ENCODE assay signal across 18 cellular contexts in genomic region chr18:54161267-54161666, GRCh38.
"Had no signal": no experiment of that assay in that cellular context is flagged by ENCODE, and none has a peak within 500 bp of the region (broad histone marks: within the 10 kb centered on the region; RNA-seq: fewer than 3 reads in every experiment).

No MANE protein-coding gene starts in this region.

- H3K9me3 ChIP-seq: left ventricle myocardium inferior, mucosa of descending colon, neutrophil, thyroid gland had no signal

- H3K4me3 Mint-ChIP-seq: activated CD8-positive, alpha-beta memory T cell treated with anti-CD3 and anti-CD28 coated beads, Interleukin-2, amount 10 ng/mL, durations not matched to agents 7 days and 5 days; effector memory CD8-positive, alpha-beta T cell; natural killer cell; stimulated activated naive B cell treated with anti-CD40 and anti-IgM and Interleukin-4, amounts not matched to agents 10 μg/mL and 1 μg/mL and 100 μg/mL, for 72 hours; T-helper 2 cell treated with Interferon-gamma antibody and Interleukin-4, amounts not matched to agents 5 μg/mL and 100 μg/mL, for 36 hours had no signal

- H3K4me1 Mint-ChIP-seq: stimulated activated naive B cell treated with anti-CD40 and anti-IgM and Interleukin-4, amounts not matched to agents 10 μg/mL and 1 μg/mL and 100 μg/mL, for 72 hours had no signal

- FAIRE-seq: keratinocyte had no signal

- H3K27me3 Mint-ChIP-seq: activated CD8-positive, alpha-beta memory T cell treated with anti-CD3 and anti-CD28 coated beads, Interleukin-2, amount 10 ng/mL, durations not matched to agents 7 days and 5 days; effector memory CD8-positive, alpha-beta T cell; stimulated activated naive B cell treated with anti-CD40 and anti-IgM and Interleukin-4, amounts not matched to agents 10 μg/mL and 1 μg/mL and 100 μg/mL, for 72 hours had no signal

- DNase-seq: activated CD4-positive, alpha-beta T cell treated with anti-CD3 and anti-CD28 coated beads, Interleukin-2, amount 50 U/mL, for 4 hours; activated CD8-positive, alpha-beta memory T cell treated with anti-CD3 and anti-CD28 coated beads, Interleukin-2, amount 10 ng/mL, durations not matched to agents 7 days and 5 days; activated gamma-delta T cell; activated T-cell treated with anti-CD3 and anti-CD28 coated beads, Interleukin-2, amount 50 U/mL, for 1 hour; anterior cingulate cortex; dermis blood vessel endothelial cell; effector memory CD8-positive, alpha-beta T cell; hippocampal formation; left ventricle myocardium inferior; mucosa of descending colon; natural killer cell; stimulated activated CD4-positive, alpha-beta T cell treated with anti-CD3 and anti-CD28 coated beads, Interleukin-2, amount 100 ng/mL, for 48 hours; stimulated activated naive B cell treated with anti-CD40 and anti-IgM and Interleukin-4, amounts not matched to agents 10 μg/mL and 1 μg/mL and 100 μg/mL, for 72 hours; thyroid gland had no signal

- H3K9me3 Mint-ChIP-seq: effector memory CD8-positive, alpha-beta T cell; natural killer cell; stimulated activated naive B cell treated with anti-CD40 and anti-IgM and Interleukin-4, amounts not matched to agents 10 μg/mL and 1 μg/mL and 100 μg/mL, for 72 hours; T-helper 2 cell treated with Interferon-gamma antibody and Interleukin-4, amounts not matched to agents 5 μg/mL and 100 μg/mL, for 36 hours had no signal

- H3K27ac Mint-ChIP-seq: activated CD8-positive, alpha-beta memory T cell treated with anti-CD3 and anti-CD28 coated beads, Interleukin-2, amount 10 ng/mL, durations not matched to agents 7 days and 5 days; stimulated activated naive B cell treated with anti-CD40 and anti-IgM and Interleukin-4, amounts not matched to agents 10 μg/mL and 1 μg/mL and 100 μg/mL, for 72 hours; T-helper 2 cell treated with Interferon-gamma antibody and Interleukin-4, amounts not matched to agents 5 μg/mL and 100 μg/mL, for 36 hours had no signal

- ATAC-seq: activated CD4-positive, CD25-positive, alpha-beta regulatory T cell treated with anti-CD3 and anti-CD28 coated beads, Interleukin-2, amount 50 U/mL, for 24 hours; activated CD8-positive, alpha-beta memory T cell treated with anti-CD3 and anti-CD28 coated beads, Interleukin-2, amount 10 ng/mL, durations not matched to agents 7 days and 5 days; effector memory CD8-positive, alpha-beta T cell; mucosa of descending colon; natural killer cell; stimulated activated naive B cell treated with anti-CD40 and anti-IgM and Interleukin-4, amounts not matched to agents 10 μg/mL and 1 μg/mL and 100 μg/mL, for 72 hours had no signal

- H3K27ac ChIP-seq: left ventricle myocardium inferior, neutrophil, thyroid gland had no signal

- H3K4me3 ChIP-seq: left ventricle myocardium inferior, mucosa of descending colon, thyroid gland had no signal

- H3K27me3 ChIP-seq: neutrophil, thyroid gland had no signal

- H3K4me1 ChIP-seq: thyroid gland had no signal
